ENCODE assay signal across 8 cellular contexts in the genomic region with DNA sequence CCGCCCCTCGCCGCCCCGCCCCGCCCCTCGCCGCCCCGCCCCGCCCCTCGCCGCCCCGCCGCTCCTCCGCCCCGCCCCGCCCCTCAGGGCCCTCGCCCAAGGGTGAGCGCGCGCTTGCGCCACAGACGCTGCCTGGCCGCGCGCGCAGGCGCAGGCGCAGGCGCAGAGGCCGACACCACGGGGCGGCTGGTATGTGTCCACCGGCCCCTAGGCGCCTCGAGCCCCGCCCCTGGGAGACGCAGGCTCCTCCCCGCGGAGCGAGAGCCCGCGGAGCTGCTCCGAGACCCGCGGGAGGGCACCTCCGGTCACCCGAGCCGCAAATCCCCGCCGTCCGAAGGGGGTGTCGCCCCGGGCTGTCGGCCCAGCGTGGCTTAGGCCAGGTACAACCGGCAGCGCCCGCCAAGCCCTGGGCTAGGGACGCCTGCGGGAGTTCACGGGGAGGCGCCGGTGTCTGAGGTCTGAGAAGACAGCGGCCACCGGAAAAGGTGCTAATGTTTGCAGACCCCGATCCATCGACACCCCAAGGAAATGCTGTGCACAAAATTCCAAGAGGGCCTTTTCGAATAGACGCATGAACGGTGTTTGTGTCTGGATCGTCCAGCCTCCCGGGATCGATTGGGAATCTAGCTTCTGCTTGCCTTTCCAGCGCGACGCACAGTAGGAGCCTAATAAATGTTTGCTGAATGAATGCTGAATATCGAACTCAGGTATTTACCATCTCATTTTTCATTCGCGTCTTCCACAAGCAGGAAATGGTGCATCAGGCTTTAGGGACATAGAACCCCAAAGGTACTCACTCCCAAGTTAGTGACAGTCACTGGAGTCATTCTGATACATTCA. TPM values are rescaled to one million over a fixed set of nuclear protein-coding genes. Genes with fewer than 3 reads are reported as not detected.
DNase-seq lines count a peak whose midpoint lies in the region; ATAC-seq and TF ChIP-seq lines count a peak whose summit lies in the region.

No MANE protein-coding gene starts in this region.

- ATAC-seq in HG02678 (IDR thresholded peaks at IDR 0.05; ENCODE audit: unreplicated experiment): peak; percentile 91

- no peaks in the 10 kb centered on the region for H3K9me3 ChIP-seq in right atrium auricular region

- no peaks in the 10 kb centered on the region for H3K9me3 Mint-ChIP-seq in T-helper 1 cell treated with Interleukin-12 subunit alpha and Interleukin-12 subunit beta and Interleukin-4 antibody, amounts not matched to agents 30 μg/mL and 1 μg/mL, for 36 hours

- H3K36me3 ChIP-seq in right atrium auricular region (no peaks in the 10 kb centered on the region), urinary bladder (ENCODE audit: insufficient read depth) (peaks cover 3% of the 10 kb centered on the region)

- no peaks in the 10 kb centered on the region for H3K27me3 ChIP-seq in right atrium auricular region

- H3K4me3 ChIP-seq in GM12865 (ENCODE audit: low read depth, low read length) (peak overlapping the region; percentile 65), right atrium auricular region (peak overlapping the region; percentile 38 to 60), urinary bladder (ENCODE audit: low read depth, low read length) (peak overlapping the region; percentile 60)

- H3K27ac ChIP-seq in right atrium auricular region (peak overlapping the region; percentile 63 to 65), urinary bladder (ENCODE audit: low read depth) (no peak overlapping the region)

- no peaks in the 10 kb centered on the region for H3K27me3 Mint-ChIP-seq in T-helper 1 cell treated with Interleukin-12 subunit alpha and Interleukin-12 subunit beta and Interleukin-4 antibody, amounts not matched to agents 30 μg/mL and 1 μg/mL, for 36 hours (ENCODE audit: low read depth)

- peaks cover 40% of the 10 kb centered on the region for H3K4me1 Mint-ChIP-seq in T-helper 1 cell treated with Interleukin-12 subunit alpha and Interleukin-12 subunit beta and Interleukin-4 antibody, amounts not matched to agents 30 μg/mL and 1 μg/mL, for 36 hours (ENCODE audit: low read depth)

- peaks cover 0 to 15% of the 10 kb centered on the region in 2 donors for H3K4me1 ChIP-seq in right atrium auricular region
- H3K4me1 ChIP-seq in urinary bladder (ENCODE audit: insufficient read depth): no peaks in the 10 kb centered on the region

- H3K27ac Mint-ChIP-seq in T-helper 1 cell treated with Interleukin-12 subunit alpha and Interleukin-12 subunit beta and Interleukin-4 antibody, amounts not matched to agents 30 μg/mL and 1 μg/mL, for 36 hours: no peak overlapping the region

- peak; percentile 94 for DNase-seq in GM12865 (ENCODE audit: low read depth)
- DNase-seq in NCI-H1105 treated with DMSO at 0.1 percent for 48 hours (lab: John Stamatoyannopoulos, UW): peak; percentile 90
- peak; percentile 7 to 88 (median 68) for DNase-seq in amygdala (lab: John Stamatoyannopoulos, UW)
- DNase-seq in right atrium auricular region (ENCODE audit: low spot score): peak; percentile 71
- peak; percentile 27 for DNase-seq in pulmonary artery endothelial cell (ENCODE audit: low read depth, low spot score)

- H3K36me3 Mint-ChIP-seq in T-helper 1 cell treated with Interleukin-12 subunit alpha and Interleukin-12 subunit beta and Interleukin-4 antibody, amounts not matched to agents 30 μg/mL and 1 μg/mL, for 36 hours (ENCODE audit: low read depth): peaks cover 7% of the 10 kb centered on the region

- TF ChIP-seq CTCF in GM12865 (IDR thresholded peaks at IDR 0.05; ENCODE audit: insufficient read depth, low read depth, low read length, missing control alignments): no peak
- TF ChIP-seq CTCF in right atrium auricular region (IDR thresholded peaks at IDR 0.05): no peak

- H3K4me3 Mint-ChIP-seq in T-helper 1 cell treated with Interleukin-12 subunit alpha and Interleukin-12 subunit beta and Interleukin-4 antibody, amounts not matched to agents 30 μg/mL and 1 μg/mL, for 36 hours: peak overlapping the region; percentile 90

- under 1% methylated on average over 56 of the region's 79 CpGs for WGBS in urinary bladder

RNA-seq across cellular contexts. Expression of gene CCNQ, which starts 0.5 kb away (rescaled TPM):
- total RNA-seq in right atrium auricular region: 10 to 100 TPM; 48.0 to 65.0 TPM
- total RNA-seq in pulmonary artery endothelial cell: 40.4 and 49.2 TPM in 2 replicates
- total RNA-seq in urinary bladder: 11.8 TPM
- polyA plus RNA-seq in urinary bladder: 33.1 TPM

RNA-seq across cellular contexts. Expression of gene DUSP9, which starts 47.6 kb away (rescaled TPM):
- total RNA-seq in right atrium auricular region (not detected), pulmonary artery endothelial cell (0.04 and 0.26 TPM in 2 replicates), urinary bladder (0.63 TPM)
- 1.2 TPM for polyA plus RNA-seq in urinary bladder

Comparison
In these comparisons a context has a peak if more than half of its experiments do, and no peak if none do; other contexts are left out.
1. DNase-seq: peak in every context shown above with its lines; median percentile 94 in GM12865; 90 in NCI-H1105 treated with DMSO at 0.1 percent for 48 hours; 71 in right atrium auricular region; 68 in amygdala; 27 in pulmonary artery endothelial cell.